Comparison of ENCODE assay signal across 1 cellular context in the genomic region with DNA sequence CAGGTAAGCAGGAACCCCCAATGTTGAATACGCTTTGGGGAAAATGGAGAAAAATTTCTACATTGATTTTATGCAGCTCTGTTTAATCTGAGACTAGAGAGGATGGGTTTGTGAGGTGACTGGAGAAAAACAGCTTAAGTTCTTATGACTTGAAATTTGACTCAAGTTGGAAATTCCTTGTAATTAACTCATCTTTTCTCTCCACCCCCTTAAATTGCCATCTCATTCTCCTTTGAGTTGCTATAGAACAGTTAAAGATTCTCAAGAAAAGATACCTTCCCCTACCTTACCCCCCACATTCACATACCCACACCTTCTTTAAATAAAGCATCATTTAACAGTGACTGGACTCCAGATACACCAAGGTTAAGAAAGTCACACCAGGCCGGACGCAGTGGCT.
TF ChIP-seq lines count a peak whose summit lies in the region.

No MANE protein-coding gene starts in this region.

TF ChIP-seq in IMR-90, 13 proteins besides CTCF, POLR2A, EP300 and RAD21:
- TF ChIP-seq NFE2L2 (IDR thresholded peaks at IDR 0.05; ENCODE audit: low read depth, low read length) (peak; percentile 56; the same call in 1 of the 2 replicates), BHLHE40 (IDR thresholded peaks at IDR 0.05; ENCODE audit: low read depth, low read length) (no peak)
